ENCODE assay signal across 7 cellular contexts in the genomic region with DNA sequence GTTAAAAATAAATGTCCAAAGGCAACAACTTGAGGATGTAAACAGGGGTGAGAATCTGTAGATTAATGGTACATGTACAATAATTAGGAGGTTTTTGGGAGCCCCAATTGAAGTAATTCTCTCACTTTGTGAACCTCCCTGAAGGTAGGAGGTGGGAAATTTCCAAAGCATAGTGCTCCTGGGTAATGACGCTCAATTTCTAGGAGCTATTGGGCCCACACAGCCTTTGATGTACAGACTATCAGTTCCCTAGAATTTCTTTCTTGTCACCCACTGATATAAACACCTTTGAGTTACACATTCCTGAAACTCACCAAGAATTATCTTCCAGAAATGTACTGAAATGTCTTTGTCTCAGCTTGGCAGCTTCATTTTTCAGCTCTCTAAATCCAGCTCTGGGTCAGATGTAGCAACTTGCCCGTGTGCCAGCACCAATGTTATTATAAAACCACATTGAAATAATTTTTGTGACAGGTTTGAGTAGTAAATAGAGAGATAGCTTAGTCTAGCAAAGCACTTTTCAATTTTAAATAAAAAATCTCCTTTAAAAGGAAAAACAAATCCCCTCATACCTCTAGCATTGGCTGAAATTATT. TPM values are rescaled to one million over a fixed set of nuclear protein-coding genes. Genes with fewer than 3 reads are reported as not detected.
"Had no signal": no experiment of that assay in that cellular context is flagged by ENCODE, and none has a peak within 500 bp of the region (broad histone marks: within the 10 kb centered on the region; RNA-seq: fewer than 3 reads in every experiment).

No MANE protein-coding gene starts in this region.

- H3K27ac Mint-ChIP-seq: HFFc6 had no signal

- H3K4me3 Mint-ChIP-seq: HFFc6 had no signal

- DNase-seq: GOT3, H7, HFFc6, IMR-90, KG1 had no signal

RNA-seq across cellular contexts. Expression of gene GALNT17, which starts 36.6 kb away (rescaled TPM):
- total RNA-seq: HFFc6, HT-29, IMR-90, K562 had no signal
